In the genomic region with DNA sequence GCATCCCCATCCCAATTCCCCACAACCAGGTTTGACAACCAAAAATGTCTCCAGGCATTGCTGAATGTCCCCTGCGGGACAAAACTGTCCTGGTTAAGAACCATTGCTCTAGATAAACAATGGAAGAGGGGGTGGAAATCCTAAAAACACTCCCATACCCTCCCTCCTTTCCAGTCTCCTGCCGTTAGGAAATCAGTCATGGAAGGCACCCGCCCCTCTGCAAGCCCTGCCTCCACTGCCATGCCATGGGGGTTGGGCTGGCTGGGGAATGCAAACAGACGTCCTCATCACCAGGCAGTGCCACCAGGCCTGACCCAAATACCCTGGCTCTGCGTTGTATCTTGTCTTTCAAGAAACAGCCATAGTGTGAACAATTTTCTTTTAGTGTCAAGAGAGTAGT, we compare ENCODE assay signal across 9 cellular contexts. TPM values are rescaled to one million over a fixed set of nuclear protein-coding genes. Genes with fewer than 3 reads are reported as not detected.
DNase-seq lines count a peak whose midpoint lies in the region; ATAC-seq and TF ChIP-seq lines count a peak whose summit lies in the region.
"Had no signal": no experiment of that assay in that cellular context is flagged by ENCODE, and none has a peak within 500 bp of the region (broad histone marks: within the 10 kb centered on the region; RNA-seq: fewer than 3 reads in every experiment).

No MANE protein-coding gene starts in this region.

- peaks cover 4 to 39% (median 31%) of the 10 kb centered on the region in 4 donors for H3K4me1 ChIP-seq in liver (ENCODE audit: control insufficient read depth in 4 of 4, insufficient read depth in 4 of 4, low read length in 3 of 4)

- no peak overlapping the region for H3K9ac ChIP-seq in liver (ENCODE audit: low read depth in 1 of 2, low read length in 2 of 2)

- H3K36me3 ChIP-seq in liver (ENCODE audit: control insufficient read depth in 4 of 4, insufficient read depth in 3 of 4, low read depth in 1 of 4, low read length in 3 of 4): no peaks in the 10 kb centered on the region
- H3K36me3 ChIP-seq: tibial artery had no signal

- no peaks in the 10 kb centered on the region for H3K27me3 ChIP-seq in liver (ENCODE audit: control insufficient read depth in 4 of 4, insufficient read depth in 4 of 4, low read length in 3 of 4)
- H3K27me3 ChIP-seq: tibial artery had no signal

- no peaks in the 10 kb centered on the region for H3K9me3 Mint-ChIP-seq in activated naive CD4-positive, alpha-beta T cell treated with anti-CD3 and anti-CD28 coated beads for 36 hours
- no peaks in the 10 kb centered on the region for H3K9me3 Mint-ChIP-seq in brain

- H3K27me3 Mint-ChIP-seq in activated naive CD4-positive, alpha-beta T cell treated with anti-CD3 and anti-CD28 coated beads for 36 hours (ENCODE audit: low read depth): no peaks in the 10 kb centered on the region
- peaks cover 8% of the 10 kb centered on the region for H3K27me3 Mint-ChIP-seq in brain

- TF ChIP-seq RAD21 in liver (IDR thresholded peaks at IDR 0.05): peak in 1 of 2 donors; percentile 16

- H3K27ac Mint-ChIP-seq in activated naive CD4-positive, alpha-beta T cell treated with anti-CD3 and anti-CD28 coated beads for 36 hours: peak overlapping the region; percentile 92
- peak overlapping the region; percentile 94 to 100 (median 98) for H3K27ac Mint-ChIP-seq in brain

- peaks cover 5% of the 10 kb centered on the region for H3K36me3 Mint-ChIP-seq in activated naive CD4-positive, alpha-beta T cell treated with anti-CD3 and anti-CD28 coated beads for 36 hours (ENCODE audit: low read depth)
- H3K36me3 Mint-ChIP-seq in brain: no peaks in the 10 kb centered on the region

- peaks cover 95% of the 10 kb centered on the region for H3K4me1 Mint-ChIP-seq in activated naive CD4-positive, alpha-beta T cell treated with anti-CD3 and anti-CD28 coated beads for 36 hours (ENCODE audit: low read depth)
- H3K4me1 Mint-ChIP-seq in brain: peaks cover 85% of the 10 kb centered on the region

- no peak for DNase-seq in activated naive CD4-positive, alpha-beta T cell treated with anti-CD3 and anti-CD28 coated beads for 36 hours
- no peak for DNase-seq in activated naive CD4-positive, alpha-beta T cell treated with Interleukin-2 at 50 U/mL for 16 hours
- no peak for DNase-seq in kidney glomerular epithelial cell (lab: John Stamatoyannopoulos, UW)
- no peak for DNase-seq in GM19240 (ENCODE audit: insufficient read length, low spot score)
- DNase-seq: tibial artery had no signal

- H3K4me3 Mint-ChIP-seq in activated naive CD4-positive, alpha-beta T cell treated with anti-CD3 and anti-CD28 coated beads for 36 hours: no peak overlapping the region
- H3K4me3 Mint-ChIP-seq in brain: peak overlapping the region; percentile 20 to 96 (median 50)

- intact Hi-C loops in activated naive CD4-positive, alpha-beta T cell treated with anti-CD3 and anti-CD28 coated beads for 36 hours (cut with micrococcal nuclease): loop anchor here (2.0 to 5.0 kb wide), 2 partner anchors 54 to 118 kb away; partner anchors contain the start of gene USP36

- ATAC-seq in GM21723 (IDR thresholded peaks at IDR 0.05; ENCODE audit: unreplicated experiment): no peak

- no peak overlapping the region for H3K4me3 ChIP-seq in liver (ENCODE audit: low read depth in 1 of 3, low read length in 3 of 3)
- H3K4me3 ChIP-seq: tibial artery had no signal

- WGBS in liver: 19% methylated on average over 5 of the region's 5 CpGs

- H3K9me3 ChIP-seq in liver (ENCODE audit: control insufficient read depth in 4 of 4, low read length in 3 of 4): no peaks in the 10 kb centered on the region
- H3K9me3 ChIP-seq: tibial artery had no signal

- CTCF ChIA-PET in activated naive CD4-positive, alpha-beta T cell treated with anti-CD3 and anti-CD28 coated beads for 36 hours (lab: Charles Lee): interaction anchor here (2.3 to 3.2 kb wide), 3 partner anchors 16 to 18 kb away, joined by 11 to 14 read pairs (median 11); no protein-coding TSS in a partner anchor

- TF ChIP-seq CTCF in brain (conservative IDR thresholded peaks at IDR 0.05): no peak
- no peak for TF ChIP-seq CTCF in liver (IDR thresholded peaks at IDR 0.05; ENCODE audit: low read depth, low read length, missing input control)

- H3K27ac ChIP-seq in liver (ENCODE audit: low read depth in 1 of 2, low read length in 2 of 2) (peak overlapping the region; percentile 9 to 19), temporal lobe (ENCODE audit: low read depth, low read length) (peak overlapping the region; percentile 95)

TF ChIP-seq in liver, 16 proteins besides CTCF, POLR2A, EP300 and RAD21:
- TF ChIP-seq FOXA1 (IDR thresholded peaks at IDR 0.05) (no peak), SP1 (IDR thresholded peaks at IDR 0.05) (no peak), HNF4A (conservative IDR thresholded peaks at IDR 0.05) (peak; percentile 7 to 43), EGR1 (IDR thresholded peaks at IDR 0.05; ENCODE audit: low read depth in 2 of 2) (no peak), FOXA2 (IDR thresholded peaks at IDR 0.05) (peak; percentile 24), GABPA (IDR thresholded peaks at IDR 0.05 in 1 of 2, conservative IDR thresholded peaks at IDR 0.05 in 1 of 2) (no peak), RXRA (IDR thresholded peaks at IDR 0.05) (peak; percentile 26 to 74), HNF4G (IDR thresholded peaks at IDR 0.05) (no peak), YY1 (IDR thresholded peaks at IDR 0.05) (peak; percentile 54), JUND (IDR thresholded peaks at IDR 0.05) (no peak), NR2F2 (IDR thresholded peaks at IDR 0.05) (no peak), ATF3 (IDR thresholded peaks at IDR 0.05) (no peak), TAF1 (conservative IDR thresholded peaks at IDR 0.05) (no peak)
- TF ChIP-seq, protein P1, sequence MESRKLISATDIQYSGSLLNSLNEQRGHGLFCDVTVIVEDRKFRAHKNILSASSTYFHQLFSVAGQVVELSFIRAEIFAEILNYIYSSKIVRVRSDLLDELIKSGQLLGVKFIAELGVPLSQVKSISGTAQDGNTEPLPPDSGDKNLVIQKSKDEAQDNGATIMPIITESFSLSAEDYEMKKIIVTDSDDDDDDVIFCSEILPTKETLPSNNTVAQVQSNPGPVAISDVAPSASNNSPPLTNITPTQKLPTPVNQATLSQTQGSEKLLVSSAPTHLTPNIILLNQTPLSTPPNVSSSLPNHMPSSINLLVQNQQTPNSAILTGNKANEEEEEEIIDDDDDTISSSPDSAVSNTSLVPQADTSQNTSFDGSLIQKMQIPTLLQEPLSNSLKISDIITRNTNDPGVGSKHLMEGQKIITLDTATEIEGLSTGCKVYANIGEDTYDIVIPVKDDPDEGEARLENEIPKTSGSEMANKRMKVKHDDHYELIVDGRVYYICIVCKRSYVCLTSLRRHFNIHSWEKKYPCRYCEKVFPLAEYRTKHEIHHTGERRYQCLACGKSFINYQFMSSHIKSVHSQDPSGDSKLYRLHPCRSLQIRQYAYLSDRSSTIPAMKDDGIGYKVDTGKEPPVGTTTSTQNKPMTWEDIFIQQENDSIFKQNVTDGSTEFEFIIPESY (IDR thresholded peaks at IDR 0.05): no peak
- TF ChIP-seq, protein P2, sequence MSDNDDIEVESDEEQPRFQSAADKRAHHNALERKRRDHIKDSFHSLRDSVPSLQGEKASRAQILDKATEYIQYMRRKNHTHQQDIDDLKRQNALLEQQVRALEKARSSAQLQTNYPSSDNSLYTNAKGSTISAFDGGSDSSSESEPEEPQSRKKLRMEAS (IDR thresholded peaks at IDR 0.05): peak; percentile 35
- TF ChIP-seq, protein P3, sequence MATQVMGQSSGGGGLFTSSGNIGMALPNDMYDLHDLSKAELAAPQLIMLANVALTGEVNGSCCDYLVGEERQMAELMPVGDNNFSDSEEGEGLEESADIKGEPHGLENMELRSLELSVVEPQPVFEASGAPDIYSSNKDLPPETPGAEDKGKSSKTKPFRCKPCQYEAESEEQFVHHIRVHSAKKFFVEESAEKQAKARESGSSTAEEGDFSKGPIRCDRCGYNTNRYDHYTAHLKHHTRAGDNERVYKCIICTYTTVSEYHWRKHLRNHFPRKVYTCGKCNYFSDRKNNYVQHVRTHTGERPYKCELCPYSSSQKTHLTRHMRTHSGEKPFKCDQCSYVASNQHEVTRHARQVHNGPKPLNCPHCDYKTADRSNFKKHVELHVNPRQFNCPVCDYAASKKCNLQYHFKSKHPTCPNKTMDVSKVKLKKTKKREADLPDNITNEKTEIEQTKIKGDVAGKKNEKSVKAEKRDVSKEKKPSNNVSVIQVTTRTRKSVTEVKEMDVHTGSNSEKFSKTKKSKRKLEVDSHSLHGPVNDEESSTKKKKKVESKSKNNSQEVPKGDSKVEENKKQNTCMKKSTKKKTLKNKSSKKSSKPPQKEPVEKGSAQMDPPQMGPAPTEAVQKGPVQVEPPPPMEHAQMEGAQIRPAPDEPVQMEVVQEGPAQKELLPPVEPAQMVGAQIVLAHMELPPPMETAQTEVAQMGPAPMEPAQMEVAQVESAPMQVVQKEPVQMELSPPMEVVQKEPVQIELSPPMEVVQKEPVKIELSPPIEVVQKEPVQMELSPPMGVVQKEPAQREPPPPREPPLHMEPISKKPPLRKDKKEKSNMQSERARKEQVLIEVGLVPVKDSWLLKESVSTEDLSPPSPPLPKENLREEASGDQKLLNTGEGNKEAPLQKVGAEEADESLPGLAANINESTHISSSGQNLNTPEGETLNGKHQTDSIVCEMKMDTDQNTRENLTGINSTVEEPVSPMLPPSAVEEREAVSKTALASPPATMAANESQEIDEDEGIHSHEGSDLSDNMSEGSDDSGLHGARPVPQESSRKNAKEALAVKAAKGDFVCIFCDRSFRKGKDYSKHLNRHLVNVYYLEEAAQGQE (IDR thresholded peaks at IDR 0.05): no peak
TF ChIP-seq in liver: peak in this region for 5.

RNA-seq across cellular contexts. Expression of gene CYTH1, which starts 57.5 kb away (rescaled TPM):
- 100 to 1,000 TPM; 145 to 149 TPM for total RNA-seq in activated naive CD4-positive, alpha-beta T cell treated with anti-CD3 and anti-CD28 coated beads for 36 hours
- polyA plus RNA-seq in brain (ENCODE audit: insufficient read depth, low read depth, low replicate concordance): 33.6 TPM
- total RNA-seq in liver: 10 to 100 TPM; 16.7 to 32.1 TPM
- polyA plus RNA-seq in liver: 10 to 100 TPM; 15.4 to 24.5 TPM
- 48.9 TPM for total RNA-seq in temporal lobe
